ENCODE assay signal across 1 cellular context in the genomic region with DNA sequence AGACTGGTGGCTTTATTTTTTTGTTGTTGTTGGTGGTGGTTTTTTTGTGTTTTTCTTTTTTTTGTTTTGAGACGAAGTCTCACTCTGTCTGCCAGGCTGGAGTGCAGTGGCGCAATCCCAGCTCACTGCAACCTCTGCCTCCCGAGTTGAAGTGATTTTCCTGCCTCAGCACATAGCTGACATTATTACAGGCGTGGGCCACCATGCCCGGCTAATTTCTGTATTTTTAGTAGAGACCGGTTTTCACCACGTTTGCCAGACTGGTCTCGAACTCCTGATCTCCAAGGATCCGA.
TF ChIP-seq lines count a peak whose summit lies in the region.

No MANE protein-coding gene starts in this region.

TF ChIP-seq in GM12878, 131 proteins besides CTCF, POLR2A, EP300 and RAD21:
- TF ChIP-seq CHD2 (IDR thresholded peaks at IDR 0.05; ENCODE audit: borderline replicate concordance, low read depth, low read length), result no peak
- peak; percentile 51 for TF ChIP-seq SMAD1 (IDR thresholded peaks at IDR 0.05; ENCODE audit: low read depth, partially characterized antibody)
- TF ChIP-seq MEF2B (IDR thresholded peaks at IDR 0.05; ENCODE audit: partially characterized antibody, poor library complexity, severe bottlenecking), result no peak
- no peak for TF ChIP-seq PAX5 (IDR thresholded peaks at IDR 0.05; ENCODE audit: borderline replicate concordance, low read depth, low read length)
- TF ChIP-seq, protein P1, sequence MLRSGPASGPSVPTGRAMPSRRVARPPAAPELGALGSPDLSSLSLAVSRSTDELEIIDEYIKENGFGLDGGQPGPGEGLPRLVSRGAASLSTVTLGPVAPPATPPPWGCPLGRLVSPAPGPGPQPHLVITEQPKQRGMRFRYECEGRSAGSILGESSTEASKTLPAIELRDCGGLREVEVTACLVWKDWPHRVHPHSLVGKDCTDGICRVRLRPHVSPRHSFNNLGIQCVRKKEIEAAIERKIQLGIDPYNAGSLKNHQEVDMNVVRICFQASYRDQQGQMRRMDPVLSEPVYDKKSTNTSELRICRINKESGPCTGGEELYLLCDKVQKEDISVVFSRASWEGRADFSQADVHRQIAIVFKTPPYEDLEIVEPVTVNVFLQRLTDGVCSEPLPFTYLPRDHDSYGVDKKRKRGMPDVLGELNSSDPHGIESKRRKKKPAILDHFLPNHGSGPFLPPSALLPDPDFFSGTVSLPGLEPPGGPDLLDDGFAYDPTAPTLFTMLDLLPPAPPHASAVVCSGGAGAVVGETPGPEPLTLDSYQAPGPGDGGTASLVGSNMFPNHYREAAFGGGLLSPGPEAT (IDR thresholded peaks at IDR 0.05; ENCODE audit: low read depth), result peak; percentile 39; the same call in 1 of the 2 replicates
- no peak for TF ChIP-seq GABPA (IDR thresholded peaks at IDR 0.05; ENCODE audit: low read depth)
- TF ChIP-seq, protein P2, sequence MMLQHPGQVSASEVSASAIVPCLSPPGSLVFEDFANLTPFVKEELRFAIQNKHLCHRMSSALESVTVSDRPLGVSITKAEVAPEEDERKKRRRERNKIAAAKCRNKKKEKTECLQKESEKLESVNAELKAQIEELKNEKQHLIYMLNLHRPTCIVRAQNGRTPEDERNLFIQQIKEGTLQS (IDR thresholded peaks at IDR 0.05; ENCODE audit: borderline replicate concordance, extremely low read depth, low read depth, low read length), result no peak
- TF ChIP-seq, protein P3, sequence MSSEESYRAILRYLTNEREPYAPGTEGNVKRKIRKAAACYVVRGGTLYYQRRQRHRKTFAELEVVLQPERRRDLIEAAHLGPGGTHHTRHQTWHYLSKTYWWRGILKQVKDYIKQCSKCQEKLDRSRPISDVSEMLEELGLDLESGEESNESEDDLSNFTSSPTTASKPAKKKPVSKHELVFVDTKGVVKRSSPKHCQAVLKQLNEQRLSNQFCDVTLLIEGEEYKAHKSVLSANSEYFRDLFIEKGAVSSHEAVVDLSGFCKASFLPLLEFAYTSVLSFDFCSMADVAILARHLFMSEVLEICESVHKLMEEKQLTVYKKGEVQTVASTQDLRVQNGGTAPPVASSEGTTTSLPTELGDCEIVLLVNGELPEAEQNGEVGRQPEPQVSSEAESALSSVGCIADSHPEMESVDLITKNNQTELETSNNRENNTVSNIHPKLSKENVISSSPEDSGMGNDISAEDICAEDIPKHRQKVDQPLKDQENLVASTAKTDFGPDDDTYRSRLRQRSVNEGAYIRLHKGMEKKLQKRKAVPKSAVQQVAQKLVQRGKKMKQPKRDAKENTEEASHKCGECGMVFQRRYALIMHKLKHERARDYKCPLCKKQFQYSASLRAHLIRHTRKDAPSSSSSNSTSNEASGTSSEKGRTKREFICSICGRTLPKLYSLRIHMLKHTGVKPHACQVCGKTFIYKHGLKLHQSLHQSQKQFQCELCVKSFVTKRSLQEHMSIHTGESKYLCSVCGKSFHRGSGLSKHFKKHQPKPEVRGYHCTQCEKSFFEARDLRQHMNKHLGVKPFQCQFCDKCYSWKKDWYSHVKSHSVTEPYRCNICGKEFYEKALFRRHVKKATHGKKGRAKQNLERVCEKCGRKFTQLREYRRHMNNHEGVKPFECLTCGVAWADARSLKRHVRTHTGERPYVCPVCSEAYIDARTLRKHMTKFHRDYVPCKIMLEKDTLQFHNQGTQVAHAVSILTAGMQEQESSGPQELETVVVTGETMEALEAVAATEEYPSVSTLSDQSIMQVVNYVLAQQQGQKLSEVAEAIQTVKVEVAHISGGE (CRISPR knock-in tag; IDR thresholded peaks at IDR 0.05), result no peak
- no peak for TF ChIP-seq CBX3 (IDR thresholded peaks at IDR 0.05; ENCODE audit: borderline replicate concordance, low read depth)
- TF ChIP-seq CHD1 (IDR thresholded peaks at IDR 0.05; ENCODE audit: low read depth, low read length), result 0 out of 2 replicates have a peak, but pooled peaks have one; percentile 11
- no peak for TF ChIP-seq MEF2A (IDR thresholded peaks at IDR 0.05; ENCODE audit: insufficient read depth, low read depth, low read length)
- TF ChIP-seq YBX1 (IDR thresholded peaks at IDR 0.05), result peak; percentile 58; the same call in 1 of the 2 replicates
- TF ChIP-seq, protein P4, sequence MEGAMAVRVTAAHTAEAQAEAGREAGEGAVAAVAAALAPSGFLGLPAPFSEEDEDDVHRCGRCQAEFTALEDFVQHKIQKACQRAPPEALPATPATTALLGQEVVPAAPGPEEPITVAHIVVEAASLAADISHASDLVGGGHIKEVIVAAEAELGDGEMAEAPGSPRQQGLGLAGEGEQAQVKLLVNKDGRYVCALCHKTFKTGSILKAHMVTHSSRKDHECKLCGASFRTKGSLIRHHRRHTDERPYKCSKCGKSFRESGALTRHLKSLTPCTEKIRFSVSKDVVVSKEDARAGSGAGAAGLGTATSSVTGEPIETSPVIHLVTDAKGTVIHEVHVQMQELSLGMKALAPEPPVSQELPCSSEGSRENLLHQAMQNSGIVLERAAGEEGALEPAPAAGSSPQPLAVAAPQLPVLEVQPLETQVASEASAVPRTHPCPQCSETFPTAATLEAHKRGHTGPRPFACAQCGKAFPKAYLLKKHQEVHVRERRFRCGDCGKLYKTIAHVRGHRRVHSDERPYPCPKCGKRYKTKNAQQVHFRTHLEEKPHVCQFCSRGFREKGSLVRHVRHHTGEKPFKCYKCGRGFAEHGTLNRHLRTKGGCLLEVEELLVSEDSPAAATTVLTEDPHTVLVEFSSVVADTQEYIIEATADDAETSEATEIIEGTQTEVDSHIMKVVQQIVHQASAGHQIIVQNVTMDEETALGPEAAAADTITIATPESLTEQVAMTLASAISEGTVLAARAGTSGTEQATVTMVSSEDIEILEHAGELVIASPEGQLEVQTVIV (IDR thresholded peaks at IDR 0.05; ENCODE audit: borderline replicate concordance, partially characterized antibody), result no peak
- TF ChIP-seq SREBF1 (IDR thresholded peaks at IDR 0.05; ENCODE audit: low read length), result no peak
- TF ChIP-seq MTA3 (IDR thresholded peaks at IDR 0.05; ENCODE audit: borderline replicate concordance, low read length), result no peak
